In genomic region chr1:56433056-56433577, GRCh38 we compare ENCODE assay signal across 30 cellular contexts.
DNase-seq lines count a peak whose midpoint lies in the region; ATAC-seq, FAIRE-seq and TF ChIP-seq lines count a peak whose summit lies in the region.
"Had no signal": no experiment of that assay in that cellular context is flagged by ENCODE, and none has a peak within 500 bp of the region (broad histone marks: within the 10 kb centered on the region; RNA-seq: fewer than 3 reads in every experiment).

No MANE protein-coding gene starts in this region.

- no peak overlapping the region for H3K4me3 ChIP-seq in HEK293 (ENCODE audit: low read depth, low read length)
- H3K4me3 ChIP-seq in GM12878: no peak overlapping the region
- no peak overlapping the region for H3K4me3 ChIP-seq in mesendoderm (ENCODE audit: low read length)
- no peak overlapping the region for H3K4me3 ChIP-seq in foreskin fibroblast (ENCODE audit: low read depth in 1 of 2, low read length in 2 of 2)
- H3K4me3 ChIP-seq: ascending aorta, gastrocnemius medialis, prostate gland, SK-N-MC, skin epidermis, upper lobe of left lung had no signal

- H3K4me2 ChIP-seq in GM12878 (ENCODE audit: control insufficient read depth, insufficient read depth) (no peak overlapping the region), mesendoderm (ENCODE audit: low read length) (no peak overlapping the region)

- TF ChIP-seq CTCF in HEK293 (tag by site-specific recombination; IDR thresholded peaks at IDR 0.05): no peak
- TF ChIP-seq CTCF in GM12878 (IDR thresholded peaks at IDR 0.05 in 2 of 3, conservative IDR thresholded peaks at IDR 0.05 in 1 of 3; ENCODE audit: control insufficient read depth in 2 of 3, extremely low read depth in 1 of 3, insufficient read depth in 1 of 3, low read depth in 3 of 3, low read length in 3 of 3): no peak
- TF ChIP-seq CTCF in foreskin fibroblast (IDR thresholded peaks at IDR 0.05; ENCODE audit: low read depth, low read length): no peak

- CTCF ChIA-PET in HEK293 (lab: Yijun Ruan, JAX) (interaction anchor here (0.6 to 0.9 kb wide), 2 partner anchors 255 to 277 kb away, joined by 3 read pairs; no protein-coding TSS in a partner anchor), GM12878 (lab: Yijun Ruan, JAX) (interaction anchor here (1.0 to 1.3 kb wide), 2 partner anchors 12 to 48 kb away, joined by 3 to 4 read pairs; no protein-coding TSS in a partner anchor)
- CTCF ChIA-PET in activated naive CD4-positive, alpha-beta T cell treated with anti-CD3 and anti-CD28 coated beads, Interleukin-2, amount 10 ng/mL, durations not matched to agents 7 days and 5 days (lab: Charles Lee): no interaction called here
- CTCF ChIA-PET in activated CD4-positive, alpha-beta T cell treated with anti-CD3 and anti-CD28 coated beads for 36 hours (lab: Charles Lee): no interaction called here

- H2BK15ac ChIP-seq in mesendoderm (replicated peaks; ENCODE audit: low read depth): no peak overlapping the region

- TF ChIP-seq POLR2A in GM12878 (IDR thresholded peaks at IDR 0.05; ENCODE audit: low read depth, low read length): no peak

- no peak for FAIRE-seq in GM12878 (lab: Jason Lieb, UNC)
- FAIRE-seq: GM18507 had no signal

- H2AK5ac ChIP-seq in mesendoderm (ENCODE audit: low read length): no peak overlapping the region

- H3K9me3 Mint-ChIP-seq in activated naive CD4-positive, alpha-beta T cell treated with anti-CD3 and anti-CD28 coated beads, Interleukin-2, amount 10 ng/mL, durations not matched to agents 7 days and 5 days: no peaks in the 10 kb centered on the region
- no peaks in the 10 kb centered on the region for H3K9me3 Mint-ChIP-seq in activated CD4-positive, alpha-beta T cell treated with anti-CD3 and anti-CD28 coated beads for 36 hours (ENCODE audit: low read depth)
- H3K9me3 Mint-ChIP-seq: stimulated activated naive CD8-positive, alpha-beta T cell treated with anti-CD3 and anti-CD28 coated beads, Interleukin-15, Interleukin-2, amounts not matched to agents 100 ng/mL and 50 ng/mL, for 24 hours had no signal

- POLR2A ChIA-PET in HEK293 (lab: Yijun Ruan, JAX) (no interaction called here), GM12878 (lab: Charles Lee) (interaction anchor here (1.1 kb wide), 1 partner anchor 11 kb away, joined by 5 read pairs; no protein-coding TSS in a partner anchor)
- POLR2A ChIA-PET in activated CD4-positive, alpha-beta T cell treated with anti-CD3 and anti-CD28 coated beads for 36 hours (lab: Charles Lee): interaction anchor here (0.6 kb wide), 1 partner anchor 498 kb away, joined by 3 read pairs; no protein-coding TSS in a partner anchor

- no peak for TF ChIP-seq RAD21 in GM12878 (IDR thresholded peaks at IDR 0.05; ENCODE audit: insufficient read depth, low read depth, low read length)

- no peak overlapping the region for H3K56ac ChIP-seq in mesendoderm (ENCODE audit: low read length)

- RAD21 ChIA-PET in GM12878 (lab: Charles Lee; ENCODE audit: unreplicated experiment): interaction anchor here (1.6 kb wide), 1 partner anchor 40 kb away, joined by 4 read pairs; no protein-coding TSS in a partner anchor

- H3K4ac ChIP-seq in mesendoderm (ENCODE audit: low read depth, low read length): no peak overlapping the region

- H3K4me3 Mint-ChIP-seq in activated naive CD4-positive, alpha-beta T cell treated with anti-CD3 and anti-CD28 coated beads, Interleukin-2, amount 10 ng/mL, durations not matched to agents 7 days and 5 days: no peak overlapping the region
- no peak overlapping the region for H3K4me3 Mint-ChIP-seq in activated CD4-positive, alpha-beta T cell treated with anti-CD3 and anti-CD28 coated beads for 36 hours
- H3K4me3 Mint-ChIP-seq: activated T-cell treated with anti-CD3 and anti-CD28 coated beads, Interleukin-2, amount 50 U/mL, for 72 hours; natural killer cell treated with Interleukin-12 subunit alpha and Interleukin-12 subunit beta and Interleukin-15 and Interleukin-18, amount 100 ng/mL, for 72 hours; stimulated activated naive CD8-positive, alpha-beta T cell treated with anti-CD3 and anti-CD28 coated beads, Interleukin-15, Interleukin-2, amounts not matched to agents 100 ng/mL and 50 ng/mL, for 24 hours had no signal

- H2BK5ac ChIP-seq in mesendoderm (ENCODE audit: low read length): peak overlapping the region; percentile 3

- no peak overlapping the region for H4K8ac ChIP-seq in mesendoderm (ENCODE audit: low read depth, low read length)

- DNase-seq in GM12878 (ENCODE audit: low read depth, low spot score) (peak; percentile 7), mesendoderm (no peak), substantia nigra (lab: John Stamatoyannopoulos, UW) (no peak), foreskin fibroblast (no peak)
- no peak for DNase-seq in activated naive CD4-positive, alpha-beta T cell treated with anti-CD3 and anti-CD28 coated beads, Interleukin-2, amount 10 ng/mL, durations not matched to agents 7 days and 5 days
- no peak for DNase-seq in activated CD4-positive, alpha-beta T cell treated with anti-CD3 and anti-CD28 coated beads for 36 hours
- DNase-seq: activated naive CD4-positive, alpha-beta T cell treated with anti-CD3 and anti-CD28 coated beads, Interleukin-2, amount 50 U/mL, for 16 hours; activated T-cell treated with anti-CD3 and anti-CD28 coated beads, Interleukin-2, amount 50 U/mL, for 72 hours; COR-L47; DND-41; erythroblast; gastrocnemius medialis; KG1; kidney glomerular epithelial cell; MV-4-11; NCI-H187; NCI-H2227 treated with DMSO at 0.1 percent for 48 hours; NCI-H774; T1000; upper lobe of left lung had no signal

- SMC1A ChIA-PET in GM12878 (lab: Charles Lee; ENCODE audit: uncharacterized antibody, unreplicated experiment): interaction anchor here (0.5 to 2.0 kb wide), 4 partner anchors 35 to 143 kb away, joined by 3 to 7 read pairs (median 3); no protein-coding TSS in a partner anchor

- H3K36me3 Mint-ChIP-seq in activated naive CD4-positive, alpha-beta T cell treated with anti-CD3 and anti-CD28 coated beads, Interleukin-2, amount 10 ng/mL, durations not matched to agents 7 days and 5 days: no peaks in the 10 kb centered on the region
- H3K36me3 Mint-ChIP-seq in activated CD4-positive, alpha-beta T cell treated with anti-CD3 and anti-CD28 coated beads for 36 hours (ENCODE audit: low read depth): no peaks in the 10 kb centered on the region
- H3K36me3 Mint-ChIP-seq: natural killer cell treated with Interleukin-12 subunit alpha and Interleukin-12 subunit beta and Interleukin-15 and Interleukin-18, amount 100 ng/mL, for 72 hours had no signal

- no peak overlapping the region for H4K5ac ChIP-seq in mesendoderm (ENCODE audit: low read length)

- no peaks in the 10 kb centered on the region for H3K79me2 ChIP-seq in GM12878 (ENCODE audit: control insufficient read depth, insufficient read depth, low read length)
- H3K79me2 ChIP-seq in mesendoderm (ENCODE audit: control insufficient read depth, insufficient read depth, low read length): no peaks in the 10 kb centered on the region

- intact Hi-C loops in GM12878 (cut with micrococcal nuclease; ENCODE audit: unreplicated experiment): no loop called here
- intact Hi-C loops in activated CD4-positive, alpha-beta T cell treated with anti-CD3 and anti-CD28 coated beads for 36 hours (cut with DNase I, micrococcal nuclease): no loop called here

- in situ Hi-C loops in GM12878 (cut with MboI): no loop called here

- no peaks in the 10 kb centered on the region for H3K79me1 ChIP-seq in mesendoderm (ENCODE audit: low read length)

- no peak overlapping the region for H2AFZ ChIP-seq in GM12878 (ENCODE audit: control insufficient read depth, low read depth, low read length)

- H3K27me3 ChIP-seq in GM12878 (replicated peaks in 1 of 2; ENCODE audit: control insufficient read depth in 2 of 2, insufficient read depth in 2 of 2, low read length in 1 of 2) (no peaks in the 10 kb centered on the region), mesendoderm (ENCODE audit: insufficient read depth, low read length, poor library complexity) (no peaks in the 10 kb centered on the region)
- H3K27me3 ChIP-seq: ascending aorta, gastrocnemius medialis, upper lobe of left lung had no signal

- H3K27ac ChIP-seq in HEK293 (ENCODE audit: extremely low read depth, low read depth, low read length) (no peak overlapping the region), GM12878 (ENCODE audit: control insufficient read depth, insufficient read depth) (no peak overlapping the region), mesendoderm (ENCODE audit: low read depth, low read length) (no peak overlapping the region), substantia nigra (ENCODE audit: low read depth, low read length, poor library complexity, severe bottlenecking) (peak overlapping the region; percentile 54)
- H3K27ac ChIP-seq: ascending aorta, SK-N-MC, upper lobe of left lung had no signal

- no peaks in the 10 kb centered on the region for H3K27me3 Mint-ChIP-seq in activated naive CD4-positive, alpha-beta T cell treated with anti-CD3 and anti-CD28 coated beads, Interleukin-2, amount 10 ng/mL, durations not matched to agents 7 days and 5 days
- H3K27me3 Mint-ChIP-seq in activated CD4-positive, alpha-beta T cell treated with anti-CD3 and anti-CD28 coated beads for 36 hours: no peaks in the 10 kb centered on the region
- H3K27me3 Mint-ChIP-seq: stimulated activated naive CD8-positive, alpha-beta T cell treated with anti-CD3 and anti-CD28 coated beads, Interleukin-15, Interleukin-2, amounts not matched to agents 100 ng/mL and 50 ng/mL, for 24 hours had no signal

- H3K23ac ChIP-seq in mesendoderm (ENCODE audit: low read length): no peak overlapping the region

- ATAC-seq in GM12878: peak; percentile 79
- ATAC-seq in activated CD4-positive, alpha-beta T cell treated with anti-CD3 and anti-CD28 coated beads for 36 hours: no peak
- ATAC-seq: activated CD4-positive, CD25-positive, alpha-beta regulatory T cell treated with anti-CD3 and anti-CD28 coated beads, Interleukin-2, amount 50 U/mL, for 24 hours; activated T-cell treated with anti-CD3 and anti-CD28 coated beads, Interleukin-2, amount 50 U/mL, for 72 hours; natural killer cell treated with Interleukin-12 subunit alpha and Interleukin-12 subunit beta and Interleukin-15 and Interleukin-18, amount 100 ng/mL, for 72 hours; Panc1 had no signal

- no peaks in the 10 kb centered on the region for H4K20me1 ChIP-seq in GM12878 (ENCODE audit: control insufficient read depth, insufficient read depth)

- no peaks in the 10 kb centered on the region for H3K4me1 Mint-ChIP-seq in activated naive CD4-positive, alpha-beta T cell treated with anti-CD3 and anti-CD28 coated beads, Interleukin-2, amount 10 ng/mL, durations not matched to agents 7 days and 5 days
- H3K4me1 Mint-ChIP-seq in activated CD4-positive, alpha-beta T cell treated with anti-CD3 and anti-CD28 coated beads for 36 hours: no peaks in the 10 kb centered on the region

- no peak overlapping the region for H3K18ac ChIP-seq in mesendoderm (ENCODE audit: low read length)

- no TSS peak for BruUV-seq in GM12878 (replicated peaks; lab: Mats Ljungman, UMichigan)

- no peaks in the 10 kb centered on the region for H3K9me3 ChIP-seq in HEK293 (ENCODE audit: control insufficient read depth, insufficient read depth, low read depth, low read length)
- H3K9me3 ChIP-seq in GM12878 (replicated peaks; ENCODE audit: control insufficient read depth, insufficient read depth, low read length): no peaks in the 10 kb centered on the region
- H3K9me3 ChIP-seq: ascending aorta, gastrocnemius medialis, prostate gland, upper lobe of left lung had no signal

- no peak for TF ChIP-seq EP300 in GM12878 (IDR thresholded peaks at IDR 0.05; ENCODE audit: borderline replicate concordance in 1 of 2, control insufficient read depth in 1 of 2, low read depth in 2 of 2, low read length in 2 of 2)

- H3K36me3 ChIP-seq in HEK293 (ENCODE audit: control insufficient read depth in 2 of 2, insufficient read depth in 1 of 2, low read length in 2 of 2) (no peaks in the 10 kb centered on the region), GM12878 (ENCODE audit: control insufficient read depth in 2 of 2, insufficient read depth in 2 of 2, low read length in 1 of 2) (no peaks in the 10 kb centered on the region), mesendoderm (ENCODE audit: control insufficient read depth, insufficient read depth, low read length) (no peaks in the 10 kb centered on the region)
- H3K36me3 ChIP-seq: ascending aorta, gastrocnemius medialis, prostate gland, upper lobe of left lung had no signal

- H3K27ac Mint-ChIP-seq in activated naive CD4-positive, alpha-beta T cell treated with anti-CD3 and anti-CD28 coated beads, Interleukin-2, amount 10 ng/mL, durations not matched to agents 7 days and 5 days: no peak overlapping the region
- H3K27ac Mint-ChIP-seq in activated CD4-positive, alpha-beta T cell treated with anti-CD3 and anti-CD28 coated beads for 36 hours: no peak overlapping the region
- H3K27ac Mint-ChIP-seq: activated T-cell treated with anti-CD3 and anti-CD28 coated beads, Interleukin-2, amount 50 U/mL, for 72 hours; natural killer cell treated with Interleukin-12 subunit alpha and Interleukin-12 subunit beta and Interleukin-15 and Interleukin-18, amount 100 ng/mL, for 72 hours; stimulated activated naive CD8-positive, alpha-beta T cell treated with anti-CD3 and anti-CD28 coated beads, Interleukin-15, Interleukin-2, amounts not matched to agents 100 ng/mL and 50 ng/mL, for 24 hours had no signal

- peaks cover 5% of the 10 kb centered on the region; the same call in 1 of the 2 replicates for H3K4me1 ChIP-seq in HEK293 (ENCODE audit: control insufficient read depth, insufficient read depth, low read length)
- H3K4me1 ChIP-seq in GM12878 (ENCODE audit: control insufficient read depth, insufficient read depth, low read length): no peaks in the 10 kb centered on the region; the same call in 1 of the 2 replicates
- H3K4me1 ChIP-seq in mesendoderm (ENCODE audit: control insufficient read depth, low read depth, low read length): peaks cover 35% of the 10 kb centered on the region
- H3K4me1 ChIP-seq: ascending aorta, prostate gland had no signal

- H3K9ac ChIP-seq in GM12878 (ENCODE audit: control insufficient read depth, insufficient read depth, low read length) (no peak overlapping the region), mesendoderm (ENCODE audit: low read length) (no peak overlapping the region)

- 27% methylated on average over 4 of the region's 4 CpGs for WGBS in GM12878 (ENCODE audit: insufficient coverage, insufficient replicate concordance, low lambda C conversion rate, missing lambda C conversion rate)
- no CpG with 5 or more reads among the region's 4 CpGs for WGBS in mesendoderm (ENCODE audit: extremely low coverage, insufficient coverage, low lambda C conversion rate)

- H2BK120ac ChIP-seq in mesendoderm (ENCODE audit: low read depth, low read length): no peak overlapping the region

Comparison
In these comparisons a context has a peak if more than half of its experiments do, and no peak if none do; other contexts are left out.
1. CTCF ChIA-PET loops: an anchor here in HEK293 (0.6 to 0.9 kb wide) and GM12878 (1.0 to 1.3 kb wide); none called in activated naive CD4-positive, alpha-beta T cell treated with anti-CD3 and anti-CD28 coated beads, Interleukin-2, amount 10 ng/mL, durations not matched to agents 7 days and 5 days and activated CD4-positive, alpha-beta T cell treated with anti-CD3 and anti-CD28 coated beads for 36 hours.